Comparison of ENCODE assay signal across 17 cellular contexts in genomic region chr10:133565441-133566294, GRCh38. TPM values are rescaled to one million over a fixed set of nuclear protein-coding genes. Genes with fewer than 3 reads are reported as not detected.
A peak's percentile ranks its signal among the peaks of the same experiment; 100 is the strongest.
DNase-seq lines count a peak whose midpoint lies in the region; ATAC-seq lines count a peak whose summit lies in the region.
"Had no signal": no experiment of that assay in that cellular context is flagged by ENCODE, and none has a peak within 500 bp of the region (broad histone marks: within the 10 kb centered on the region; RNA-seq: fewer than 3 reads in every experiment).

Gene SYCE1 (minus strand): TSS chr10:133565583. CDS start chr10:133565529, 54 bp downstream.

- H3K9me3 Mint-ChIP-seq in stimulated activated naive CD8-positive, alpha-beta T cell treated with anti-CD3 and anti-CD28 coated beads, Interleukin-15, amount 100 ng/mL, for 72 hours: peaks cover 0 to 7% of the 10 kb centered on the region in 2 donors
- H3K9me3 Mint-ChIP-seq: activated T-cell treated with anti-CD3 and anti-CD28 coated beads, Interleukin-2, amount 50 U/mL, for 24 hours had no signal

- H3K27ac ChIP-seq in angular gyrus (ENCODE audit: low read depth, low read length): peak within 1 kb of the TSS; percentile 32
- H3K27ac ChIP-seq: BLaER1 treated with 17β-estradiol and CSF1 and Interleukin-3, amounts not matched to agents 10 nM and 100 nM; colonic mucosa had no signal

- no peaks in the 10 kb centered on the region for H3K4me1 Mint-ChIP-seq in stimulated activated naive CD8-positive, alpha-beta T cell treated with anti-CD3 and anti-CD28 coated beads, Interleukin-15, amount 100 ng/mL, for 72 hours

- peaks cover 44% of the 10 kb centered on the region for H3K27me3 Mint-ChIP-seq in stimulated activated naive CD8-positive, alpha-beta T cell treated with anti-CD3 and anti-CD28 coated beads, Interleukin-15, amount 100 ng/mL, for 72 hours

- H3K27ac Mint-ChIP-seq in stimulated activated naive CD8-positive, alpha-beta T cell treated with anti-CD3 and anti-CD28 coated beads, Interleukin-15, amount 100 ng/mL, for 72 hours: no peak within 1 kb of the TSS
- H3K27ac Mint-ChIP-seq: activated T-cell treated with anti-CD3 and anti-CD28 coated beads, Interleukin-2, amount 50 U/mL, for 24 hours had no signal

- peak in 1 of 2 donors; percentile 40 for DNase-seq in stimulated activated naive CD8-positive, alpha-beta T cell treated with anti-CD3 and anti-CD28 coated beads, Interleukin-15, amount 100 ng/mL, for 72 hours
- DNase-seq in stimulated activated naive CD8-positive, alpha-beta T cell treated with anti-CD3 and anti-CD28 coated beads, Interleukin-15, Interleukin-2, amounts not matched to agents 100 U/mL and 50 U/mL, for 24 hours: no peak
- DNase-seq in left lobe of liver (ENCODE audit: low spot score) (peak; percentile 78), HPDE6-E6E7 (ENCODE audit: extremely low spot score) (no peak), OCI-M2 (lab: John Stamatoyannopoulos, UW; ENCODE audit: unreplicated experiment) (no peak)
- DNase-seq in effector CD4-positive, alpha-beta T cell: no peak
- no peak for DNase-seq in NK-92 treated with Interleukin-12 subunit alpha and Interleukin-12 subunit beta, amount 100 ng/mL, for 24 hours (lab: John Stamatoyannopoulos, UW)
- DNase-seq: activated CD4-positive, alpha-beta T cell treated with anti-CD3 and anti-CD28 coated beads for 4 hours; activated T-cell treated with anti-CD3 and anti-CD28 coated beads, Interleukin-2, amount 50 U/mL, for 24 hours; colonic mucosa; DMS53; GOT3; Kasumi-1; NCI-H1417; SHP77 treated with DMSO at 0.1 percent for 48 hours had no signal

- ATAC-seq in stimulated activated naive CD8-positive, alpha-beta T cell treated with anti-CD3 and anti-CD28 coated beads, Interleukin-15, amount 100 ng/mL, for 72 hours: peak; percentile 18
- no peak for ATAC-seq in stimulated activated naive CD8-positive, alpha-beta T cell treated with anti-CD3 and anti-CD28 coated beads, Interleukin-15, Interleukin-2, amounts not matched to agents 100 U/mL and 50 U/mL, for 24 hours
- peak; percentile 68 for ATAC-seq in left lobe of liver

- no peak within 1 kb of the TSS for H3K4me3 Mint-ChIP-seq in stimulated activated naive CD8-positive, alpha-beta T cell treated with anti-CD3 and anti-CD28 coated beads, Interleukin-15, amount 100 ng/mL, for 72 hours
- H3K4me3 Mint-ChIP-seq: activated T-cell treated with anti-CD3 and anti-CD28 coated beads, Interleukin-2, amount 50 U/mL, for 24 hours had no signal

RNA-seq across cellular contexts. Expression of gene SYCE1, which starts in this region (rescaled TPM):
- 2.4 TPM for total RNA-seq in left lobe of liver
- total RNA-seq: colonic mucosa had no signal
